13 cellular contexts compared by ENCODE assay signal in genomic region chr15:85748729-85749128, GRCh38. TPM values are rescaled to one million over a fixed set of nuclear protein-coding genes. Genes with fewer than 3 reads are reported as not detected.
DNase-seq lines count a peak whose midpoint lies in the region; ATAC-seq and TF ChIP-seq lines count a peak whose summit lies in the region.
"Had no signal": no experiment of that assay in that cellular context is flagged by ENCODE, and none has a peak within 500 bp of the region (broad histone marks: within the 10 kb centered on the region; RNA-seq: fewer than 3 reads in every experiment).

No MANE protein-coding gene starts in this region.

- no peak overlapping the region for H2AK5ac ChIP-seq in trophoblast cell (ENCODE audit: low read length)

- no peak overlapping the region for H2BK120ac ChIP-seq in trophoblast cell (ENCODE audit: insufficient read depth, low read length, poor library complexity)

- H3K4me3 ChIP-seq in RWPE2 (ENCODE audit: severe bottlenecking) (no peak overlapping the region), right cardiac atrium (ENCODE audit: low read length) (no peak overlapping the region), trophoblast cell (ENCODE audit: low read depth, low read length) (no peak overlapping the region)
- H3K4me3 ChIP-seq: SK-N-MC had no signal

- no peak overlapping the region for H2AFZ ChIP-seq in trophoblast cell (ENCODE audit: insufficient read depth, low read length, poor library complexity)

- H2BK5ac ChIP-seq in trophoblast cell (ENCODE audit: low read depth, low read length, poor library complexity) = no peak overlapping the region

- no peak overlapping the region for H4K8ac ChIP-seq in trophoblast cell (ENCODE audit: low read depth, low read length)

- H3K18ac ChIP-seq in trophoblast cell (ENCODE audit: low read length) = no peak overlapping the region

- POLR2A ChIA-PET in GM10248 (lab: Yijun Ruan, JAX) = no interaction called here

- WGBS in right cardiac atrium = 73% methylated on average over 11 of the region's 11 CpGs
- WGBS in trophoblast cell (ENCODE audit: extremely low coverage, insufficient coverage, insufficient read length) = no CpG with 5 or more reads among the region's 11 CpGs

- no peak overlapping the region for H4K12ac ChIP-seq in trophoblast cell (ENCODE audit: low read depth, low read length)

- no peak overlapping the region for H3K23ac ChIP-seq in trophoblast cell (ENCODE audit: low read length)

- H4K91ac ChIP-seq in trophoblast cell (ENCODE audit: low read depth, low read length) = no peak overlapping the region

- no peaks in the 10 kb centered on the region for H3K79me1 ChIP-seq in trophoblast cell (ENCODE audit: low read length)

- H3K14ac ChIP-seq in trophoblast cell (ENCODE audit: low read length) = no peak overlapping the region

- H3K27ac ChIP-seq in RWPE2 (ENCODE audit: poor library complexity, severe bottlenecking) = no peak overlapping the region
- H3K27ac ChIP-seq in right cardiac atrium (ENCODE audit: low read length) = no peak overlapping the region
- H3K27ac ChIP-seq in trophoblast cell (ENCODE audit: low read depth, low read length) = no peak overlapping the region
- H3K27ac ChIP-seq: SK-N-MC had no signal

- H3K27me3 ChIP-seq in RWPE2 (ENCODE audit: insufficient read depth, poor library complexity, severe bottlenecking) (no peaks in the 10 kb centered on the region), right cardiac atrium (ENCODE audit: control insufficient read depth, insufficient read depth) (no peaks in the 10 kb centered on the region), trophoblast cell (ENCODE audit: insufficient read depth, low read length) (no peaks in the 10 kb centered on the region)

- no peak for ATAC-seq in RWPE2 (ENCODE audit: low read depth)
- ATAC-seq in right cardiac atrium = no peak
- ATAC-seq: stimulated activated naive CD8-positive, alpha-beta T cell treated with anti-CD3 and anti-CD28 coated beads, Interleukin-15, amount 100 ng/mL, for 72 hours had no signal

- H3K36me3 ChIP-seq in RWPE2 (ENCODE audit: low read depth) (peaks cover 40% of the 10 kb centered on the region), trophoblast cell (ENCODE audit: control insufficient read depth in 1 of 2, insufficient read depth in 2 of 2, low read length in 2 of 2) (peaks cover 38 to 46% of the 10 kb centered on the region in 2 experiments)

- CTCF ChIA-PET in GM10248 (lab: Yijun Ruan, JAX) = interaction anchor here (1.0 kb wide), 1 partner anchor 19 kb away, joined by 3 read pairs; no protein-coding TSS in a partner anchor

- no peak overlapping the region for H3K4me2 ChIP-seq in trophoblast cell (ENCODE audit: low read length)

- no peak overlapping the region for H3K4ac ChIP-seq in trophoblast cell (ENCODE audit: low read depth, low read length)

- H3K9me3 ChIP-seq in RWPE2 (ENCODE audit: severe bottlenecking) = no peaks in the 10 kb centered on the region
- no peaks in the 10 kb centered on the region for H3K9me3 ChIP-seq in right cardiac atrium (ENCODE audit: control insufficient read depth, low read length)
- H3K9me3 ChIP-seq in trophoblast cell (ENCODE audit: insufficient read depth, low read depth, low read length) = no peaks in the 10 kb centered on the region

- DNase-seq in GM10248 (ENCODE audit: extremely low spot score) (peak; percentile 11), RWPE2 (ENCODE audit: low spot score) (peak; percentile 61), right cardiac atrium (peak in 2 of 3 donors; percentile 60 to 63), trophoblast cell (peak; percentile 57 to 70), UCSD-AML1 (lab: John Stamatoyannopoulos, UW; ENCODE audit: unreplicated experiment) (no peak), dermis blood vessel endothelial cell (no peak)
- no peak for DNase-seq in stimulated activated CD4-positive, alpha-beta T cell treated with anti-CD3 and anti-CD28 coated beads, Interleukin-2, amount 100 ng/mL, for 24 hours
- DNase-seq: activated gamma-delta T cell treated with Interleukin-2 at 50 U/mL for 16 hours; foreskin fibroblast; GOT3; NCI-H1105 treated with DMSO at 0.1 percent for 48 hours; stimulated activated naive CD8-positive, alpha-beta T cell treated with anti-CD3 and anti-CD28 coated beads, Interleukin-15, amount 100 ng/mL, for 72 hours had no signal

- H3K4me1 ChIP-seq in RWPE2 (ENCODE audit: insufficient read depth, poor library complexity, severe bottlenecking) (peaks cover 19% of the 10 kb centered on the region), right cardiac atrium (ENCODE audit: control insufficient read depth, insufficient read depth, low read length) (peaks cover 11% of the 10 kb centered on the region), trophoblast cell (ENCODE audit: control insufficient read depth in 1 of 2, insufficient read depth in 2 of 2, low read length in 2 of 2) (peaks cover 0 to 2% of the 10 kb centered on the region in 2 experiments)

- H2BK12ac ChIP-seq in trophoblast cell (ENCODE audit: low read length) = no peak overlapping the region

- no peak overlapping the region for H3K9ac ChIP-seq in trophoblast cell (ENCODE audit: low read length)

- TF ChIP-seq CTCF in GM10248 (IDR thresholded peaks at IDR 0.05; ENCODE audit: control extremely low read depth, extremely low read depth, low read depth, missing control alignments) (no peak), RWPE2 (IDR thresholded peaks at IDR 0.05; ENCODE audit: poor library complexity, severe bottlenecking) (no peak)

- H3K79me2 ChIP-seq in trophoblast cell (ENCODE audit: control insufficient read depth, insufficient read depth, low read length, poor library complexity) = no peaks in the 10 kb centered on the region

- intact Hi-C loops in right cardiac atrium (cut with DNase I) = loop anchor here in 2 of 4 donors (10.0 kb wide), 1 partner anchor 46 kb away; the partner anchor contains the start of gene KLHL25 (in 2 of the 2)

RNA-seq across cellular contexts. Expression of gene KLHL25, which starts 46.0 kb away (rescaled TPM):
- 1 to 10 TPM; 3.4 to 6.6 (median 5.3) TPM for total RNA-seq in right cardiac atrium
- polyA plus RNA-seq in right cardiac atrium = 4.1 TPM
- polyA plus RNA-seq in trophoblast cell (2013) = 3.9 and 4.1 TPM in 2 replicates
- 5.4 and 7.9 TPM in 2 replicates for total RNA-seq in dermis blood vessel endothelial cell

Comparison
In these comparisons a context has a peak if more than half of its experiments do, and no peak if none do; other contexts are left out.
1. DNase-seq: peak in GM10248 (single experiment), RWPE2 (single experiment), right cardiac atrium (2 of 3) and trophoblast cell (2 of 2); none in UCSD-AML1 (single experiment), dermis blood vessel endothelial cell (single experiment) and stimulated activated CD4-positive, alpha-beta T cell treated with anti-CD3 and anti-CD28 coated beads, Interleukin-2, amount 100 ng/mL, for 24 hours (0 of 2).